Comparison of ENCODE assay signal across 8 cellular contexts in the genomic region with DNA sequence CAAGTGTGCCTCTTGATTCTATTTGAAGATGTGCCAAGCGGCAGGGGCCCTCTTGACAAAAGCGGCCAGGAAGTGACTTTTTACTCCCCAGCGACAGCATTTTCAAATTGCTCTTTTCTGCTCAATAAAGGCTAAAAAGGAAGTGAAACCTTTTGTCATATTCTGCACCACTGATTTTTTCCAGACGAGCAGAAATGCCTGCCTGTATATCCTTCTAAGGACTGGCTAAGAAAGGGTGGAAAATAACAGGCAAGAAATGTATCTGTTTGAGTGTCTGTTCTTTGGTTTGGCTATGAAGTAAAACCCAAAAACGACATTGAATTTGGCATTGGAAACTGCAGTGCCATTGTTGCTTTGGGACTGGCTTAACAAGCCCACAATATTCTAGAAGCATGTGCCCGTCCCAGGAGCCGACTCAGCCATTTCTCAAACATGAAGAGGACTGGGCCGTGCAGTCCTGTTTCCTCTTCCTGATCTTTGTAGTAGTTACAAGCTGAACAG. TPM values are rescaled to one million over a fixed set of nuclear protein-coding genes. Genes with fewer than 3 reads are reported as not detected.
DNase-seq lines count a peak whose midpoint lies in the region; ATAC-seq, FAIRE-seq and TF ChIP-seq lines count a peak whose summit lies in the region.

No MANE protein-coding gene starts in this region.

- TF ChIP-seq CTCF in MM.1S (IDR thresholded peaks at IDR 0.05; ENCODE audit: low read length) (no peak), GM12878 (IDR thresholded peaks at IDR 0.05 in 2 of 3, conservative IDR thresholded peaks at IDR 0.05 in 1 of 3; ENCODE audit: control insufficient read depth in 2 of 3, extremely low read depth in 1 of 3, insufficient read depth in 1 of 3, low read depth in 3 of 3, low read length in 3 of 3) (no peak), spleen (IDR thresholded peaks at IDR 0.05 in 8 of 11, conservative IDR thresholded peaks at IDR 0.05 in 3 of 11) (no peak), ovary (IDR thresholded peaks at IDR 0.05) (no peak)

- H3K4me3 ChIP-seq in CD8-positive, alpha-beta memory T cell (ENCODE audit: low read length): peak overlapping the region; percentile 38
- peak overlapping the region; percentile 40 for H3K4me3 ChIP-seq in MM.1S (ENCODE audit: low read length)
- H3K4me3 ChIP-seq in GM12878: peak overlapping the region; percentile 9; the same call in 1 of the 2 replicates
- peak overlapping the region in 2 of 8 donors; percentile 17 to 42 for H3K4me3 ChIP-seq in spleen
- no peak overlapping the region for H3K4me3 ChIP-seq in ovary

- H3K4me1 Mint-ChIP-seq in CD8-positive, alpha-beta memory T cell: peaks cover 65 to 87% (median 85%) of the 10 kb centered on the region in 3 donors

- H3K27ac ChIP-seq in CD8-positive, alpha-beta memory T cell (ENCODE audit: low read depth, low read length): peak overlapping the region; percentile 52
- peak overlapping the region; percentile 100 for H3K27ac ChIP-seq in MM.1S (ENCODE audit: low read length)
- H3K27ac ChIP-seq in GM12878 (ENCODE audit: control insufficient read depth, insufficient read depth): peak overlapping the region; percentile 91
- H3K27ac ChIP-seq in spleen: peak overlapping the region; percentile 49 to 84 (median 79)
- H3K27ac ChIP-seq in ovary: peak overlapping the region in 1 of 2 donors; percentile 20

- H3K9me3 Mint-ChIP-seq in CD8-positive, alpha-beta memory T cell: no peaks in the 10 kb centered on the region

- POLR2A ChIA-PET in CD8-positive, alpha-beta memory T cell (lab: Charles Lee): interaction anchor here (0.6 to 2.9 kb wide), 8 partner anchors 12 to 715 kb away, joined by 3 to 20 read pairs (median 4); no protein-coding TSS in a partner anchor
- POLR2A ChIA-PET in GM12878 (lab: Charles Lee): interaction anchor here (1.2 to 17.2 kb wide), 8 partner anchors 12 to 84 kb away, joined by 3 to 280 read pairs (median 10); no protein-coding TSS in a partner anchor

- peak; percentile 10; the same call in 1 of the 2 replicates for TF ChIP-seq RAD21 in GM12878 (IDR thresholded peaks at IDR 0.05; ENCODE audit: insufficient read depth, low read depth, low read length)

- H3K79me2 ChIP-seq in MM.1S (ENCODE audit: low read length) (no peaks in the 10 kb centered on the region), GM12878 (ENCODE audit: control insufficient read depth, insufficient read depth, low read length) (no peaks in the 10 kb centered on the region; the same call in none of the 2 replicates)

- SMC1A ChIA-PET in GM12878 (lab: Charles Lee; ENCODE audit: uncharacterized antibody, unreplicated experiment): interaction anchor here (0.7 to 25.1 kb wide), 12 partner anchors 11 to 489 kb away, joined by 3 to 847 read pairs (median 6); a partner anchor contains a TSS

- H3K9ac ChIP-seq in MM.1S (ENCODE audit: low read length): peak overlapping the region; percentile 76
- H3K9ac ChIP-seq in GM12878 (ENCODE audit: control insufficient read depth, insufficient read depth, low read length): peak overlapping the region; percentile 48

- H2AFZ ChIP-seq in MM.1S (ENCODE audit: low read length): peak overlapping the region; percentile 58; the same call in 1 of the 2 replicates
- no peak overlapping the region for H2AFZ ChIP-seq in GM12878 (ENCODE audit: control insufficient read depth, low read depth, low read length)

- CTCF ChIA-PET in CD8-positive, alpha-beta memory T cell (lab: Charles Lee): interaction anchor here (0.9 to 3.2 kb wide), 7 partner anchors 9 to 92 kb away, joined by 3 to 14 read pairs (median 5); no protein-coding TSS in a partner anchor
- CTCF ChIA-PET in GM12878 (lab: Yijun Ruan, JAX): interaction anchor here (0.7 to 12.2 kb wide), 11 partner anchors 16 to 255 kb away, joined by 3 to 123 read pairs (median 7); no protein-coding TSS in a partner anchor

- H3K4me3 Mint-ChIP-seq in CD8-positive, alpha-beta memory T cell: peak overlapping the region; percentile 72 to 86 (median 75)

- ATAC-seq in GM21360 (IDR thresholded peaks at IDR 0.05; ENCODE audit: unreplicated experiment): peak; percentile 46
- peak; percentile 52 for ATAC-seq in GM12878
- no peak for ATAC-seq in HG03469 (IDR thresholded peaks at IDR 0.05; ENCODE audit: unreplicated experiment)

- no TSS peak for BruUV-seq in GM12878 (replicated peaks; lab: Mats Ljungman, UMichigan)

- TF ChIP-seq EP300 in GM12878 (IDR thresholded peaks at IDR 0.05; ENCODE audit: borderline replicate concordance in 1 of 2, control insufficient read depth in 1 of 2, low read depth in 2 of 2, low read length in 2 of 2): peak; percentile 73; a peak in 2 of 4 replicates
- TF ChIP-seq EP300 in ovary (IDR thresholded peaks at IDR 0.05): no peak

- H3K9me3 ChIP-seq in CD8-positive, alpha-beta memory T cell (ENCODE audit: low read length): no peaks in the 10 kb centered on the region
- H3K9me3 ChIP-seq in MM.1S (replicated peaks; ENCODE audit: insufficient read depth, low read length) (no peaks in the 10 kb centered on the region), GM12878 (replicated peaks; ENCODE audit: control insufficient read depth, insufficient read depth, low read length) (no peaks in the 10 kb centered on the region), spleen (no peaks in the 10 kb centered on the region), ovary (no peaks in the 10 kb centered on the region)

- H3K4me2 ChIP-seq in MM.1S (ENCODE audit: low read depth, low read length): peak overlapping the region; percentile 85
- H3K4me2 ChIP-seq in GM12878 (ENCODE audit: control insufficient read depth, insufficient read depth): peak overlapping the region; percentile 72

- H3F3A ChIP-seq in MM.1S (ENCODE audit: insufficient read depth, low read length): peaks cover 40% of the 10 kb centered on the region

- DNase-seq in CD8-positive, alpha-beta memory T cell: peak in 3 of 5 donors; percentile 45 to 68 (median 59)
- DNase-seq in MM.1S: peak; percentile 58
- DNase-seq in GM12878 (ENCODE audit: low read depth, low spot score): peak; percentile 90
- no peak for DNase-seq in spleen
- DNase-seq in NCI-H2171 treated with DMSO at 0.1 percent for 48 hours (lab: John Stamatoyannopoulos, UW): no peak
- no peak for DNase-seq in ovary

- peaks cover 76% of the 10 kb centered on the region for H3K4me1 ChIP-seq in CD8-positive, alpha-beta memory T cell (ENCODE audit: insufficient read depth, low read length)
- H3K4me1 ChIP-seq in MM.1S (ENCODE audit: low read length): peaks cover 41% of the 10 kb centered on the region
- peaks cover 69% of the 10 kb centered on the region for H3K4me1 ChIP-seq in GM12878 (ENCODE audit: control insufficient read depth, insufficient read depth, low read length)
- peaks cover 31 to 87% (median 71%) of the 10 kb centered on the region in 6 donors for H3K4me1 ChIP-seq in spleen
- H3K4me1 ChIP-seq in ovary (ENCODE audit: insufficient read depth): peaks cover 3% of the 10 kb centered on the region

- no peaks in the 10 kb centered on the region for H3K36me3 ChIP-seq in CD8-positive, alpha-beta memory T cell (ENCODE audit: insufficient read depth, low read length)
- no peaks in the 10 kb centered on the region for H3K36me3 ChIP-seq in MM.1S (replicated peaks; ENCODE audit: insufficient read depth, low read length)
- no peaks in the 10 kb centered on the region for H3K36me3 ChIP-seq in GM12878 (ENCODE audit: control insufficient read depth in 2 of 2, insufficient read depth in 2 of 2, low read length in 1 of 2)
- no peaks in the 10 kb centered on the region for H3K36me3 ChIP-seq in spleen
- no peaks in the 10 kb centered on the region for H3K36me3 ChIP-seq in ovary

- in situ Hi-C loops in GM12878 (cut with MboI): loop anchor here (5.0 kb wide), 2 partner anchors 53 to 87 kb away; no protein-coding TSS in a partner anchor

- H3K36me3 Mint-ChIP-seq in CD8-positive, alpha-beta memory T cell: peaks cover 0 to 3% (median 0%) of the 10 kb centered on the region in 3 donors

- H3K27ac Mint-ChIP-seq in CD8-positive, alpha-beta memory T cell: peak overlapping the region; percentile 87 to 98 (median 92)

- peaks cover 0 to 6% of the 10 kb centered on the region in 2 donors for H3K27me3 Mint-ChIP-seq in CD8-positive, alpha-beta memory T cell

- TF ChIP-seq POLR2A in GM12878 (IDR thresholded peaks at IDR 0.05; ENCODE audit: low read depth, low read length) (no peak), spleen (IDR thresholded peaks at IDR 0.05) (no peak), ovary (IDR thresholded peaks at IDR 0.05) (no peak)

- FAIRE-seq in GM12878 (lab: Jason Lieb, UNC): peak; percentile 47

- no peaks in the 10 kb centered on the region for H3K9me2 ChIP-seq in MM.1S (replicated peaks; ENCODE audit: insufficient read depth, low read length)

- intact Hi-C loops in GM12878 (cut with micrococcal nuclease; ENCODE audit: unreplicated experiment): loop anchor here (1.0 to 10.0 kb wide), 5 partner anchors 14 to 487 kb away; no protein-coding TSS in a partner anchor
- intact Hi-C loops in spleen (cut with DNase I; ENCODE audit: low total_unique reads): no loop called here
- intact Hi-C loops in ovary (cut with DNase I): no loop called here

- RAD21 ChIA-PET in GM12878 (lab: Charles Lee; ENCODE audit: unreplicated experiment): interaction anchor here (0.9 to 22.5 kb wide), 15 partner anchors 9 to 487 kb away, joined by 3 to 689 read pairs (median 10); a partner anchor contains a TSS

- 2% methylated on average over 8 of the region's 8 CpGs for WGBS in GM12878 (ENCODE audit: insufficient coverage, insufficient replicate concordance, low lambda C conversion rate, missing lambda C conversion rate)
- WGBS in spleen, 5 donors: 2 to 15% (median 3%) methylated on average over 8 of the region's 8 CpGs
- 39 to 48% (median 40%) methylated on average over 8 of the region's 8 CpGs for WGBS in ovary, 3 donors

- no peaks in the 10 kb centered on the region for H3K27me3 ChIP-seq in CD8-positive, alpha-beta memory T cell (ENCODE audit: insufficient read depth, low read length, poor library complexity, severe bottlenecking)
- no peaks in the 10 kb centered on the region for H3K27me3 ChIP-seq in MM.1S (replicated peaks; ENCODE audit: insufficient read depth, low read length)
- no peaks in the 10 kb centered on the region for H3K27me3 ChIP-seq in GM12878 (replicated peaks in 1 of 2; ENCODE audit: control insufficient read depth in 2 of 2, insufficient read depth in 2 of 2, low read length in 1 of 2)
- H3K27me3 ChIP-seq in spleen (replicated peaks in 1 of 7): peaks cover 0 to 3% (median 0%) of the 10 kb centered on the region in 7 donors
- H3K27me3 ChIP-seq in ovary: no peaks in the 10 kb centered on the region

- H4K20me1 ChIP-seq in MM.1S (ENCODE audit: insufficient read depth, low read length): no peaks in the 10 kb centered on the region
- H4K20me1 ChIP-seq in GM12878 (ENCODE audit: control insufficient read depth, insufficient read depth): no peaks in the 10 kb centered on the region

RNA-seq across cellular contexts. Expression of a gene that starts 25.5 kb away (rescaled TPM):
- 1,000 to 10,000 TPM; 3,415 to 3,478 TPM for total RNA-seq in CD8-positive, alpha-beta memory T cell
- polyA plus RNA-seq in CD8-positive, alpha-beta memory T cell: 28,788 TPM
- 726 and 815 TPM in 2 replicates for total RNA-seq in GM12878 (2013; cell fraction: nucleolus; rRNA removed)
- 20,095 and 20,513 TPM in 2 replicates for total RNA-seq in GM12878 (2014; rRNA removed)
- 14,081 and 14,526 TPM in 2 replicates for total RNA-seq in GM12878 (2014; rRNA removed; fragmentation: Illumina TruSeq; extraction: Trizol)
- 15,676 and 15,778 TPM in 2 replicates for total RNA-seq in GM12878 (2021)
- polyA plus RNA-seq in GM12878 (2011; ENCODE audit: low read depth): 20,663 TPM
- 13,924 and 13,999 TPM in 2 replicates for polyA plus RNA-seq in GM12878 (2011; rRNA removed)
- 6,321 and 8,073 TPM in 2 replicates for polyA plus RNA-seq in GM12878 (2011; cell fraction: cytosol; rRNA removed)
- 2,770 and 4,943 TPM in 2 replicates for polyA plus RNA-seq in GM12878 (2011; cell fraction: nucleus; rRNA removed)
- 18,326 and 24,333 TPM in 2 replicates for polyA plus RNA-seq in GM12878 (2012)
- 22,521 and 25,739 TPM in 2 replicates for polyA plus RNA-seq in GM12878 (2014; fragmentation: Illumina TruSeq; extraction: Trizol)
- polyA plus RNA-seq in GM12878 (2014; fragmentation: Nextera tagmentation; extraction: Ambion mirVana): over 10,000 TPM; 32,576 to 35,408 TPM
- 21,672 and 21,926 TPM in 2 replicates for polyA plus RNA-seq in GM12878 (2014; rRNA removed)
- polyA plus RNA-seq in GM12878 (2016; fragmentation: Nextera tagmentation; extraction: Ambion mirVana): over 10,000 TPM; 35,271 to 37,234 TPM
- 5,151 and 6,646 TPM in 2 replicates for polyA minus RNA-seq in GM12878 (2011; rRNA and poly(A)+ RNA removed)
- polyA minus RNA-seq in GM12878 (2011; cell fraction: cytosol; rRNA and poly(A)+ RNA removed): 2,250 and 2,391 TPM in 2 replicates
- polyA minus RNA-seq in GM12878 (2011; cell fraction: nucleus; rRNA and poly(A)+ RNA removed): 1,575 and 1,669 TPM in 2 replicates
- total RNA-seq in spleen: over 10,000 TPM in 3 of 7 donors, 1,000 to 10,000 TPM in 4; 6,343 to 12,135 (median 6,919) TPM
- polyA plus RNA-seq in spleen: over 10,000 TPM; 14,844 to 19,174 (median 17,521) TPM
- 1,000 to 10,000 TPM; 1,993 to 2,559 (median 2,105) TPM for total RNA-seq in ovary
- 1,000 to 10,000 TPM; 3,725 to 5,006 TPM for polyA plus RNA-seq in ovary

RNA-seq across cellular contexts. Expression of a gene that starts 44.1 kb away (rescaled TPM):
- total RNA-seq in CD8-positive, alpha-beta memory T cell: not detected
- not detected for polyA plus RNA-seq in CD8-positive, alpha-beta memory T cell
- total RNA-seq in GM12878 (2013; cell fraction: nucleolus; rRNA removed): 0.61 and 0.65 TPM in 2 replicates
- total RNA-seq in GM12878 (2014; rRNA removed) (not detected in 2 replicates), GM12878 (2014; rRNA removed; fragmentation: Illumina TruSeq; extraction: Trizol) (not detected in 2 replicates), GM12878 (2021) (not detected in 2 replicates), spleen (10 to 100 TPM in 3 of 7 donors, under 1 TPM in 2, not detected in 2; 0.09 to 56.0 (median 12.3) TPM), ovary (1 to 10 TPM in 1 of 7 donors, under 1 TPM in 3, not detected in 3; 0.10 to 1.0 (median 0.74) TPM)
- not detected for polyA plus RNA-seq in GM12878 (2011; ENCODE audit: low read depth)
- polyA plus RNA-seq in GM12878 (2011; rRNA removed) (0.03 and 0.10 TPM in 2 replicates), GM12878 (2014; fragmentation: Illumina TruSeq; extraction: Trizol) (0.01 and 0.11 TPM in 2 replicates), GM12878 (2014; fragmentation: Nextera tagmentation; extraction: Ambion mirVana) (not detected), GM12878 (2014; rRNA removed) (0.04 TPM in 1 of 2 replicates, not detected in the other), GM12878 (2016; fragmentation: Nextera tagmentation; extraction: Ambion mirVana) (not detected), spleen (10 to 100 TPM in 1 of 3 donors, under 1 TPM in 1, not detected in 1; 0.16 to 10.5 TPM), ovary (1 to 10 TPM in 1 of 2 donors, not detected in 1; 1.6 TPM)
- polyA plus RNA-seq in GM12878 (2011; cell fraction: cytosol; rRNA removed): 0.01 TPM in 1 of 2 replicates, not detected in the other
- polyA plus RNA-seq in GM12878 (2011; cell fraction: nucleus; rRNA removed): 0.07 and 0.10 TPM in 2 replicates
- polyA plus RNA-seq in GM12878 (2012): 0.31 TPM in 1 of 2 replicates, not detected in the other
- polyA minus RNA-seq in GM12878 (2011; rRNA and poly(A)+ RNA removed): not detected in 2 replicates
- not detected in 2 replicates for polyA minus RNA-seq in GM12878 (2011; cell fraction: cytosol; rRNA and poly(A)+ RNA removed)
- not detected in 2 replicates for polyA minus RNA-seq in GM12878 (2011; cell fraction: nucleus; rRNA and poly(A)+ RNA removed)

Comparison
In these comparisons a context has a peak if more than half of its experiments do, and no peak if none do; other contexts are left out.
1. DNase-seq: peak in CD8-positive, alpha-beta memory T cell (3 of 5), MM.1S (single experiment) and GM12878 (single experiment); none in spleen (single experiment), NCI-H2171 treated with DMSO at 0.1 percent for 48 hours (single experiment) and ovary (0 of 5).